In genomic region chr19:48739400-48739825, GRCh38 we compare ENCODE assay signal across 8 cellular contexts. TPM values are rescaled to one million over a fixed set of nuclear protein-coding genes. Genes with fewer than 3 reads are reported as not detected.
DNase-seq lines count a peak whose midpoint lies in the region; ATAC-seq lines count a peak whose summit lies in the region.

No MANE protein-coding gene starts in this region.

- H3K9ac ChIP-seq in duodenal mucosa (ENCODE audit: low read depth in 1 of 2, low read length in 2 of 2) (peak overlapping the region in 1 of 2 donors; percentile 39), muscle layer of colon (ENCODE audit: low read length) (no peak overlapping the region)

- H2AFZ ChIP-seq in ACC112 (ENCODE audit: low read length, unreplicated experiment): peak overlapping the region; percentile 68

- no peaks in the 10 kb centered on the region for H3K9me3 ChIP-seq in duodenal mucosa (ENCODE audit: control insufficient read depth in 1 of 2, low read length in 2 of 2)
- no peaks in the 10 kb centered on the region for H3K9me3 ChIP-seq in muscle layer of colon (ENCODE audit: low read length)

- H3K36me3 Mint-ChIP-seq in activated naive CD4-positive, alpha-beta T cell treated with anti-CD3 and anti-CD28 coated beads, Interleukin-2, amount 50 U/mL, for 72 hours: no peaks in the 10 kb centered on the region

- DNase-seq in activated naive CD4-positive, alpha-beta T cell treated with anti-CD3 and anti-CD28 coated beads, Interleukin-2, amount 50 U/mL, for 72 hours (ENCODE audit: low spot score in 2 of 2): no peak
- DNase-seq in RPMI8226: no peak

- no peaks in the 10 kb centered on the region for H3K4me1 ChIP-seq in ACC112 (ENCODE audit: control insufficient read depth, insufficient read depth, low read length, unreplicated experiment)
- peaks cover 21 to 22% of the 10 kb centered on the region in 2 donors for H3K4me1 ChIP-seq in duodenal mucosa (ENCODE audit: control insufficient read depth in 1 of 2, insufficient read depth in 2 of 2, low read length in 2 of 2)
- no peaks in the 10 kb centered on the region for H3K4me1 ChIP-seq in muscle layer of colon (ENCODE audit: insufficient read depth, low read length)

- no peaks in the 10 kb centered on the region for H3K9me3 Mint-ChIP-seq in activated naive CD4-positive, alpha-beta T cell treated with anti-CD3 and anti-CD28 coated beads, Interleukin-2, amount 50 U/mL, for 72 hours

- H3K27ac ChIP-seq in ACC112 (ENCODE audit: low read depth, low read length): no peak overlapping the region
- no peak overlapping the region for H3K27ac ChIP-seq in duodenal mucosa (ENCODE audit: low read depth, low read length)
- no peak overlapping the region for H3K27ac ChIP-seq in muscle layer of colon (ENCODE audit: low read depth, low read length)

- H3K79me2 ChIP-seq in ACC112 (ENCODE audit: control insufficient read depth, insufficient read depth, low read length, unreplicated experiment): no peaks in the 10 kb centered on the region

- H3K27me3 ChIP-seq in ACC112 (ENCODE audit: insufficient read depth, low read length): no peaks in the 10 kb centered on the region; the same call in 1 of the 2 replicates
- peaks cover 0 to 5% of the 10 kb centered on the region in 2 donors for H3K27me3 ChIP-seq in duodenal mucosa (ENCODE audit: control insufficient read depth in 1 of 2, insufficient read depth in 2 of 2, low read length in 2 of 2)
- peaks cover 0 to 15% of the 10 kb centered on the region in 2 donors for H3K27me3 ChIP-seq in muscle layer of colon (ENCODE audit: control insufficient read depth in 1 of 2, insufficient read depth in 2 of 2, low read length in 2 of 2)

- H3K27ac Mint-ChIP-seq in activated naive CD4-positive, alpha-beta T cell treated with anti-CD3 and anti-CD28 coated beads, Interleukin-2, amount 50 U/mL, for 72 hours: no peak overlapping the region

- peak; percentile 13 for ATAC-seq in HG03354 (IDR thresholded peaks at IDR 0.05; ENCODE audit: poor library complexity, severe bottlenecking, unreplicated experiment)
- no peak for ATAC-seq in activated naive CD4-positive, alpha-beta T cell treated with anti-CD3 and anti-CD28 coated beads, Interleukin-2, amount 50 U/mL, for 72 hours
- ATAC-seq in GM21360 (IDR thresholded peaks at IDR 0.05; ENCODE audit: unreplicated experiment): no peak
- ATAC-seq in GM19351 (IDR thresholded peaks at IDR 0.05; ENCODE audit: unreplicated experiment): no peak

- no peaks in the 10 kb centered on the region for H3K36me3 ChIP-seq in ACC112 (ENCODE audit: insufficient read depth, low read length)
- no peaks in the 10 kb centered on the region for H3K36me3 ChIP-seq in duodenal mucosa (ENCODE audit: control insufficient read depth in 1 of 2, insufficient read depth in 2 of 2, low read length in 2 of 2)
- H3K36me3 ChIP-seq in muscle layer of colon (ENCODE audit: insufficient read depth, low read length): no peaks in the 10 kb centered on the region

- H3K4me3 ChIP-seq in ACC112 (ENCODE audit: low read depth, low read length): peak overlapping the region; percentile 67
- H3K4me3 ChIP-seq in duodenal mucosa (ENCODE audit: low read depth in 1 of 2, low read length in 2 of 2): peak overlapping the region; percentile 29 to 62
- peak overlapping the region; percentile 32 to 60 for H3K4me3 ChIP-seq in muscle layer of colon (ENCODE audit: low read depth in 1 of 2, low read length in 2 of 2)

RNA-seq across cellular contexts. Expression of gene RASIP1, which starts 1.0 kb away (rescaled TPM):
- under 1 TPM; 0.19 to 0.66 TPM for total RNA-seq in activated naive CD4-positive, alpha-beta T cell treated with anti-CD3 and anti-CD28 coated beads, Interleukin-2, amount 50 U/mL, for 72 hours

RNA-seq across cellular contexts. Expression of gene IZUMO1, which starts 7.3 kb away (rescaled TPM):
- total RNA-seq in activated naive CD4-positive, alpha-beta T cell treated with anti-CD3 and anti-CD28 coated beads, Interleukin-2, amount 50 U/mL, for 72 hours: not detected

RNA-seq across cellular contexts. Expression of gene FUT1, which starts 13.0 kb away (rescaled TPM):
- under 1 TPM in 1 of 2 donors, not detected in 1; 0.41 TPM for total RNA-seq in activated naive CD4-positive, alpha-beta T cell treated with anti-CD3 and anti-CD28 coated beads, Interleukin-2, amount 50 U/mL, for 72 hours

RNA-seq across cellular contexts. Expression of gene FGF21, which starts 15.9 kb away (rescaled TPM):
- total RNA-seq in activated naive CD4-positive, alpha-beta T cell treated with anti-CD3 and anti-CD28 coated beads, Interleukin-2, amount 50 U/mL, for 72 hours: not detected

RNA-seq across cellular contexts. Expression of gene MAMSTR, which starts 19.9 kb away (rescaled TPM):
- 1 to 10 TPM; 1.1 to 1.4 TPM for total RNA-seq in activated naive CD4-positive, alpha-beta T cell treated with anti-CD3 and anti-CD28 coated beads, Interleukin-2, amount 50 U/mL, for 72 hours
